ENCODE assay signal across 8 cellular contexts in the genomic region with DNA sequence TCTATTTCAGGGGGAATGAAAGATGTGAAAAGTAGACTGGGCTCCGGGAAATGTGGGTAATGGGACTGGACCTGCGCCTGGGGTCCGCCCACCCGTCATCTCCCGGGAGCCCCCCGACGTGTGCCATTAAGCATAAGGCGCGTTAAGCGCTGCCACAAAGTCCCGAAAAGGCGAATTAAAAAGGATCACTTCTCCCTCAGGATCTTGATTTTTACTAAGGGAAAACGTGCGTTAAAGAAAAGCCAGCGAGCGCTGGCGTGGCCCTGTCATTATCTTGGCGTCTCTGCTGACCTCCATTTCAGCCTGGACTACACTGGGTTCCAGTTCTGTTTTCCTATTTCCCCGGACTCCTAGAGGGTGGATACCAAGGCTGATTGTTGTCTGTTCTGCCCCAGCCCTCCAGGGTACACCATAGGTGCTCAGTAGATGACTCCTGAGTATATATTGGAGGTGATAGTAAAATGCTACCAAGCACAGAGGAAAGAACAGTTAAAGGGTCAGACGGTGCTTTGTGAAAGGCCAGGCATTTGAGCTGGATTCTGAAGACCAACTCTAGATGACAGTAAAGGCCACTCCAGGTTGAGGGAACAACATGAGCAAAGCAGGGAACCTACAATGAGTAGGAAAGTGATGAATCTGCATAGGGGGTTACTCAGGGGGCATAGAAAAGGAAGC.
DNase-seq lines count a peak whose midpoint lies in the region; ATAC-seq, FAIRE-seq and TF ChIP-seq lines count a peak whose summit lies in the region.

No MANE protein-coding gene starts in this region.

- peaks cover 26% of the 10 kb centered on the region for H3F3A ChIP-seq in neural progenitor cell (ENCODE audit: low read depth)

- FAIRE-seq in frontal cortex (lab: Jason Lieb, UNC): no peak

- H3K9me3 ChIP-seq in neural progenitor cell (ENCODE audit: low read depth): no peaks in the 10 kb centered on the region

- no peaks in the 10 kb centered on the region for H3K9me3 Mint-ChIP-seq in activated CD8-positive, alpha-beta T cell treated with anti-CD3 and anti-CD28 coated beads, Interleukin-2, amount 10 ng/mL, durations not matched to agents 7 days and 5 days (ENCODE audit: insufficient read depth)
- H3K9me3 Mint-ChIP-seq in neural progenitor cell: no peaks in the 10 kb centered on the region

- peaks cover 12% of the 10 kb centered on the region for H3K27me3 Mint-ChIP-seq in activated CD8-positive, alpha-beta T cell treated with anti-CD3 and anti-CD28 coated beads, Interleukin-2, amount 10 ng/mL, durations not matched to agents 7 days and 5 days (ENCODE audit: low read depth)
- peaks cover 11% of the 10 kb centered on the region for H3K27me3 Mint-ChIP-seq in neural progenitor cell (ENCODE audit: insufficient read depth, low read depth)

- H3K27ac Mint-ChIP-seq in activated CD8-positive, alpha-beta T cell treated with anti-CD3 and anti-CD28 coated beads, Interleukin-2, amount 10 ng/mL, durations not matched to agents 7 days and 5 days: peak overlapping the region; percentile 48
- H3K27ac Mint-ChIP-seq in neural progenitor cell: peak overlapping the region; percentile 36

- no peak for ATAC-seq in activated CD8-positive, alpha-beta T cell treated with anti-CD3 and anti-CD28 coated beads, Interleukin-2, amount 10 ng/mL, durations not matched to agents 7 days and 5 days
- ATAC-seq in HG03039 (IDR thresholded peaks at IDR 0.05; ENCODE audit: unreplicated experiment): no peak
- no peak for ATAC-seq in HG03565 (IDR thresholded peaks at IDR 0.05; ENCODE audit: unreplicated experiment)

- no peaks in the 10 kb centered on the region for H3K36me3 ChIP-seq in neural progenitor cell

- H3K4me3 Mint-ChIP-seq in activated CD8-positive, alpha-beta T cell treated with anti-CD3 and anti-CD28 coated beads, Interleukin-2, amount 10 ng/mL, durations not matched to agents 7 days and 5 days: peak overlapping the region; percentile 64
- peak overlapping the region; percentile 85 for H3K4me3 Mint-ChIP-seq in neural progenitor cell

- H3K79me2 ChIP-seq in neural progenitor cell (ENCODE audit: low read depth): no peaks in the 10 kb centered on the region

- no peaks in the 10 kb centered on the region for H3K36me3 Mint-ChIP-seq in activated CD8-positive, alpha-beta T cell treated with anti-CD3 and anti-CD28 coated beads, Interleukin-2, amount 10 ng/mL, durations not matched to agents 7 days and 5 days (ENCODE audit: low read depth)
- no peaks in the 10 kb centered on the region for H3K36me3 Mint-ChIP-seq in neural progenitor cell

- no peaks in the 10 kb centered on the region for H4K20me1 ChIP-seq in neural progenitor cell (ENCODE audit: low read depth)

- no peak overlapping the region for H3K9ac ChIP-seq in neural progenitor cell

- peak overlapping the region; percentile 69 for H3K4me3 ChIP-seq in neural progenitor cell

- TF ChIP-seq CTCF in neural progenitor cell (IDR thresholded peaks at IDR 0.05): no peak

- CTCF ChIA-PET in activated CD8-positive, alpha-beta T cell treated with anti-CD3 and anti-CD28 coated beads, Interleukin-2, amount 10 ng/mL, durations not matched to agents 7 days and 5 days (lab: Charles Lee): no interaction called here

- peak; percentile 38 for DNase-seq in D341Med (ENCODE audit: low spot score)
- peak; percentile 89 for DNase-seq in HuH-7 (ENCODE audit: low spot score)
- no peak for DNase-seq in activated CD8-positive, alpha-beta T cell treated with anti-CD3 and anti-CD28 coated beads, Interleukin-2, amount 10 ng/mL, durations not matched to agents 7 days and 5 days
- peak; percentile 11 to 18 for DNase-seq in frontal cortex (ENCODE audit: low spot score in 2 of 2)
- peak; percentile 56 for DNase-seq in neural progenitor cell (ENCODE audit: low spot score)
- DNase-seq in HK-2 (ENCODE audit: unreplicated experiment): no peak

- peaks cover 9% of the 10 kb centered on the region for H3K27me3 ChIP-seq in neural progenitor cell

- peak overlapping the region; percentile 92 for H3K4me2 ChIP-seq in neural progenitor cell

- H3K27ac ChIP-seq in neural progenitor cell: no peak overlapping the region

- POLR2A ChIA-PET in activated CD8-positive, alpha-beta T cell treated with anti-CD3 and anti-CD28 coated beads, Interleukin-2, amount 10 ng/mL, durations not matched to agents 7 days and 5 days (lab: Charles Lee): interaction anchor here (6.1 kb wide), 1 partner anchor 90 kb away, joined by 31 read pairs; the partner anchor contains the start of gene ARID1B

- peak overlapping the region; percentile 86 for H2AFZ ChIP-seq in neural progenitor cell (replicated peaks)

- peaks cover 10% of the 10 kb centered on the region for H3K4me1 ChIP-seq in neural progenitor cell

- H3K4me1 Mint-ChIP-seq in activated CD8-positive, alpha-beta T cell treated with anti-CD3 and anti-CD28 coated beads, Interleukin-2, amount 10 ng/mL, durations not matched to agents 7 days and 5 days (ENCODE audit: low read depth): peaks cover 19% of the 10 kb centered on the region
- peaks cover 21% of the 10 kb centered on the region for H3K4me1 Mint-ChIP-seq in neural progenitor cell

Comparison
In these comparisons a context has a peak if more than half of its experiments do, and no peak if none do; other contexts are left out.
1. DNase-seq: peak in D341Med (single experiment), HuH-7 (single experiment), frontal cortex (2 of 2) and neural progenitor cell (single experiment); none in activated CD8-positive, alpha-beta T cell treated with anti-CD3 and anti-CD28 coated beads, Interleukin-2, amount 10 ng/mL, durations not matched to agents 7 days and 5 days (single experiment) and HK-2 (single experiment).